ENCODE assay signal across 1 cellular context in genomic region chrX:101163166-101163565, GRCh38.
TF ChIP-seq lines count a peak whose summit lies in the region.

No MANE protein-coding gene starts in this region.

TF ChIP-seq in IMR-90, 13 proteins besides CTCF, POLR2A, EP300 and RAD21 (continued from another document):
- TF ChIP-seq ELK1 (IDR thresholded peaks at IDR 0.05; ENCODE audit: borderline replicate concordance, low read depth, low read length) (no peak), SMC3 (IDR thresholded peaks at IDR 0.05; ENCODE audit: low read depth, low read length) (no peak), NFE2L2 (IDR thresholded peaks at IDR 0.05; ENCODE audit: low read depth, low read length) (no peak), CHD1 (IDR thresholded peaks at IDR 0.05; ENCODE audit: low read depth, low read length) (no peak), FOS (IDR thresholded peaks at IDR 0.05; ENCODE audit: low read depth, low read length) (no peak), MAFK (IDR thresholded peaks at IDR 0.05; ENCODE audit: low read depth, low read length) (no peak), BHLHE40 (IDR thresholded peaks at IDR 0.05; ENCODE audit: low read depth, low read length) (no peak), MAZ (IDR thresholded peaks at IDR 0.05; ENCODE audit: borderline replicate concordance, low read depth, low read length) (no peak), USF2 (IDR thresholded peaks at IDR 0.05; ENCODE audit: low read depth, low read length) (no peak), MXI1 (IDR thresholded peaks at IDR 0.05; ENCODE audit: borderline replicate concordance, low read depth, low read length) (no peak), CEBPB (IDR thresholded peaks at IDR 0.05; ENCODE audit: low read depth, low read length) (no peak), RFX5 (IDR thresholded peaks at IDR 0.05; ENCODE audit: low read depth, low read length) (no peak)
